9 cellular contexts compared by ENCODE assay signal in genomic region chr16:31214705-31215286, GRCh38. TPM values are rescaled to one million over a fixed set of nuclear protein-coding genes. Genes with fewer than 3 reads are reported as not detected.
A peak's percentile ranks its signal among the peaks of the same experiment; 100 is the strongest.
DNase-seq lines count a peak whose midpoint lies in the region; ATAC-seq and TF ChIP-seq lines count a peak whose summit lies in the region.
"Had no signal": no experiment of that assay in that cellular context is flagged by ENCODE, and none has a peak within 500 bp of the region (broad histone marks: within the 10 kb centered on the region; RNA-seq: fewer than 3 reads in every experiment).

No MANE protein-coding gene starts in this region.

- TF ChIP-seq CTCF in AG10803 (conservative IDR thresholded peaks at IDR 0.05; ENCODE audit: low read length): no peak
- TF ChIP-seq CTCF in endothelial cell (IDR thresholded peaks at IDR 0.05; ENCODE audit: unreplicated experiment): no peak
- TF ChIP-seq CTCF in nephron (IDR thresholded peaks at IDR 0.05; ENCODE audit: unreplicated experiment in 3 of 3): no peak

- H3K9me3 Mint-ChIP-seq in endothelial cell (ENCODE audit: unreplicated experiment): no peaks in the 10 kb centered on the region
- H3K9me3 Mint-ChIP-seq in nephron: no peaks in the 10 kb centered on the region

- H3K36me3 Mint-ChIP-seq in endothelial cell (ENCODE audit: low read depth, unreplicated experiment) (no peaks in the 10 kb centered on the region), nephron (ENCODE audit: low read depth) (no peaks in the 10 kb centered on the region)

- H3K4me3 ChIP-seq in AG10803 (ENCODE audit: low read length): peak overlapping the region; percentile 49

- peaks cover 16% of the 10 kb centered on the region for H3K27me3 Mint-ChIP-seq in endothelial cell (ENCODE audit: unreplicated experiment)
- peaks cover 89% of the 10 kb centered on the region for H3K27me3 Mint-ChIP-seq in nephron (ENCODE audit: low read depth)

- H3K27ac Mint-ChIP-seq in endothelial cell (ENCODE audit: unreplicated experiment) (no peak overlapping the region), nephron (no peak overlapping the region)

- H3K4me3 Mint-ChIP-seq in endothelial cell (ENCODE audit: unreplicated experiment): peak overlapping the region; percentile 84
- H3K4me3 Mint-ChIP-seq in nephron: peak overlapping the region; percentile 79 to 89 (median 87)

- DNase-seq in AG10803 (ENCODE audit: low read depth): no peak
- DNase-seq in NCI-H1105 treated with DMSO at 0.1 percent for 48 hours (lab: John Stamatoyannopoulos, UW): peak; percentile 21
- peak; percentile 33 for DNase-seq in endothelial cell (ENCODE audit: low spot score)
- DNase-seq in 8988T: no peak
- DNase-seq in DMS114 treated with DMSO at 0.1 percent for 48 hours (lab: John Stamatoyannopoulos, UW; ENCODE audit: unreplicated experiment): no peak
- no peak for DNase-seq in GF-D8 (lab: John Stamatoyannopoulos, UW)
- DNase-seq: erythroblast had no signal

- no peak for ATAC-seq in GM21447 (IDR thresholded peaks at IDR 0.05; ENCODE audit: unreplicated experiment)

- peaks cover 13% of the 10 kb centered on the region for H3K4me1 Mint-ChIP-seq in endothelial cell (ENCODE audit: unreplicated experiment)
- H3K4me1 Mint-ChIP-seq in nephron: peaks cover 24% of the 10 kb centered on the region

RNA-seq across cellular contexts. Expression of gene TRIM72, which starts 0.9 kb away (rescaled TPM):
- total RNA-seq in endothelial cell (ENCODE audit: unreplicated experiment): 0.18 TPM

RNA-seq across cellular contexts. Expression of gene PYDC1, which starts 2.1 kb away (rescaled TPM):
- total RNA-seq in endothelial cell (ENCODE audit: unreplicated experiment): not detected

RNA-seq across cellular contexts. Expression of gene PYCARD, which starts 12.2 kb away (rescaled TPM):
- 35.6 TPM for total RNA-seq in endothelial cell (ENCODE audit: unreplicated experiment)

RNA-seq across cellular contexts. Expression of gene FUS, which starts 34.9 kb away (rescaled TPM):
- 590 TPM for total RNA-seq in endothelial cell (ENCODE audit: unreplicated experiment)

RNA-seq across cellular contexts. Expression of gene ITGAM, which starts 45.0 kb away (rescaled TPM):
- 0.74 TPM for total RNA-seq in endothelial cell (ENCODE audit: unreplicated experiment)

Comparison
In these comparisons a context has a peak if more than half of its experiments do, and no peak if none do; other contexts are left out.
1. DNase-seq: peak in NCI-H1105 treated with DMSO at 0.1 percent for 48 hours (single experiment) and endothelial cell (single experiment); none in AG10803 (single experiment), 8988T (single experiment), DMS114 treated with DMSO at 0.1 percent for 48 hours (single experiment) and GF-D8 (single experiment).